ENCODE assay signal across 30 cellular contexts in the genomic region with DNA sequence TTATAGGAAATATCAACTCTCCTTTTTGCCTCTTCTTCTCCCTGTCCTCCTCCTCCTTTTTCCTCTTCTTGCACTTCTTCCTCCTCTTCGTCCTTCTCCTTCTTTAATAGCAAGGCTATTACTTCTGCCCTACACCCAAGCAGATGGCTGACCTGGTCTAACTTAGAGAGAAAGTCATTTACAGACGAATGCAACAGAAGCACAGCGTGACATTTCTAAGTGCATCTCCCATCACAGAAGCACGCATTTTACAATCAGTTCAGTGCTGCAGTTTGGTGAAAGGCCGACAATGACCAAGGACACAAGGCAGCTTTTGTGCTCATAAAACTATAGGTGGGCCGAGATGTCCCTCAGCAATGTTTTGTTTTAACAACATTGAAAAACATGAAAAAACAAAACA.
"Had no signal": no experiment of that assay in that cellular context is flagged by ENCODE, and none has a peak within 500 bp of the region (broad histone marks: within the 10 kb centered on the region; RNA-seq: fewer than 3 reads in every experiment).

No MANE protein-coding gene starts in this region.

- H3K4me3 ChIP-seq: adrenal gland, body of pancreas, coronary artery, dorsolateral prefrontal cortex, esophagus muscularis mucosa, gastrocnemius medialis, heart right ventricle had no signal

- H3K36me3 Mint-ChIP-seq: activated CD4-positive, alpha-beta memory T cell treated with anti-CD3 and anti-CD28 coated beads for 36 hours; activated CD8-positive, alpha-beta memory T cell treated with anti-CD3 and anti-CD28 coated beads, Interleukin-2, amount 10 ng/mL, durations not matched to agents 7 days and 5 days; activated naive CD4-positive, alpha-beta T cell treated with anti-CD3 and anti-CD28 coated beads, Interleukin-2, amount 50 U/mL, for 24 hours; activated naive CD8-positive, alpha-beta T cell treated with anti-CD3 and anti-CD28 coated beads for 36 hours had no signal

- DNase-seq: activated CD4-positive, alpha-beta memory T cell treated with anti-CD3 and anti-CD28 coated beads for 36 hours; activated CD4-positive, alpha-beta T cell treated with anti-CD3 and anti-CD28 coated beads for 1 hour; activated CD4-positive, alpha-beta T cell treated with anti-CD3 and anti-CD28 coated beads for 48 hours; activated CD8-positive, alpha-beta memory T cell treated with anti-CD3 and anti-CD28 coated beads, Interleukin-2, amount 10 ng/mL, durations not matched to agents 7 days and 5 days; activated CD8-positive, alpha-beta memory T cell treated with anti-CD3 and anti-CD28 coated beads, Interleukin-2, amount 50 U/mL, for 4 hours; activated CD8-positive, alpha-beta T cell treated with anti-CD3 and anti-CD28 coated beads, Interleukin-2, amount 10 ng/mL, durations not matched to agents 7 days and 5 days; activated effector memory CD4-positive, alpha-beta T cell treated with anti-CD3 and anti-CD28 coated beads, Interleukin-2, amount 50 U/mL, for 16 hours; activated naive CD4-positive, alpha-beta T cell treated with anti-CD3 and anti-CD28 coated beads for 36 hours; activated naive CD8-positive, alpha-beta T cell treated with anti-CD3 and anti-CD28 coated beads for 36 hours; activated naive CD8-positive, alpha-beta T cell treated with anti-CD3 and anti-CD28 coated beads, Interleukin-2, amount 50 U/mL, for 24 hours; activated T-cell treated with anti-CD3 and anti-CD28 coated beads, Interleukin-2, amount 50 U/mL, for 1 hour; activated T-cell treated with anti-CD3 and anti-CD28 coated beads, Interleukin-2, amount 50 U/mL, for 48 hours; adrenal gland; amygdala; aorta; body of pancreas; cerebellar nuclear complex; dorsolateral prefrontal cortex; effector memory CD4-positive, alpha-beta T cell; endodermal cell; foreskin keratinocyte; gastrocnemius medialis; heart right ventricle; T-helper 2 cell had no signal

- H3K27me3 Mint-ChIP-seq: activated CD8-positive, alpha-beta memory T cell treated with anti-CD3 and anti-CD28 coated beads, Interleukin-2, amount 10 ng/mL, durations not matched to agents 7 days and 5 days; activated naive CD8-positive, alpha-beta T cell treated with anti-CD3 and anti-CD28 coated beads, Interleukin-2, amount 50 U/mL, for 24 hours; dendritic cell treated with granulocyte-macrophage colony-stimulating factor and Interleukin-4, amounts not matched to agents 40 ng/mL and 50 ng/mL, for 4 days had no signal

- H3K4me1 ChIP-seq: adrenal gland, body of pancreas, foreskin keratinocyte, gastrocnemius medialis, heart right ventricle had no signal

- ATAC-seq: activated CD8-positive, alpha-beta memory T cell treated with anti-CD3 and anti-CD28 coated beads, Interleukin-2, amount 10 ng/mL, durations not matched to agents 7 days and 5 days; activated CD8-positive, alpha-beta T cell treated with anti-CD3 and anti-CD28 coated beads, Interleukin-2, amount 10 ng/mL, durations not matched to agents 7 days and 5 days; activated naive CD8-positive, alpha-beta T cell treated with anti-CD3 and anti-CD28 coated beads, Interleukin-2, amount 50 U/mL, for 24 hours; body of pancreas; foreskin keratinocyte; gastrocnemius medialis; heart right ventricle had no signal

- H3K4me1 Mint-ChIP-seq: activated CD8-positive, alpha-beta memory T cell treated with anti-CD3 and anti-CD28 coated beads, Interleukin-2, amount 10 ng/mL, durations not matched to agents 7 days and 5 days; activated naive CD4-positive, alpha-beta T cell treated with anti-CD3 and anti-CD28 coated beads, Interleukin-2, amount 50 U/mL, for 24 hours; activated naive CD8-positive, alpha-beta T cell treated with anti-CD3 and anti-CD28 coated beads for 36 hours; activated naive CD8-positive, alpha-beta T cell treated with anti-CD3 and anti-CD28 coated beads, Interleukin-2, amount 50 U/mL, for 24 hours; endodermal cell had no signal

- H3K4me3 Mint-ChIP-seq: activated CD4-positive, alpha-beta memory T cell treated with anti-CD3 and anti-CD28 coated beads for 36 hours; activated CD8-positive, alpha-beta memory T cell treated with anti-CD3 and anti-CD28 coated beads, Interleukin-2, amount 10 ng/mL, durations not matched to agents 7 days and 5 days; activated CD8-positive, alpha-beta T cell treated with anti-CD3 and anti-CD28 coated beads, Interleukin-2, amount 10 ng/mL, durations not matched to agents 7 days and 5 days; activated naive CD4-positive, alpha-beta T cell treated with anti-CD3 and anti-CD28 coated beads for 36 hours; activated naive CD4-positive, alpha-beta T cell treated with anti-CD3 and anti-CD28 coated beads, Interleukin-2, amount 50 U/mL, for 24 hours; activated naive CD8-positive, alpha-beta T cell treated with anti-CD3 and anti-CD28 coated beads for 36 hours; activated naive CD8-positive, alpha-beta T cell treated with anti-CD3 and anti-CD28 coated beads, Interleukin-2, amount 50 U/mL, for 24 hours; activated T-helper 1 cell treated with anti-CD3 and anti-CD28 coated beads, Interleukin-12 subunit alpha, Interleukin-12 subunit beta, Interleukin-2, Interleukin-4 antibody, amounts not matched to agents 30 ng/mL and 10 ng/mL and 1 ng/mL, durations not matched to agents 14 hours and 24 hours and 36 hours; dendritic cell treated with granulocyte-macrophage colony-stimulating factor and Interleukin-4, amounts not matched to agents 40 ng/mL and 50 ng/mL, for 4 days; endodermal cell had no signal

- H3K27ac Mint-ChIP-seq: activated CD4-positive, alpha-beta memory T cell treated with anti-CD3 and anti-CD28 coated beads for 36 hours; activated CD8-positive, alpha-beta memory T cell treated with anti-CD3 and anti-CD28 coated beads, Interleukin-2, amount 10 ng/mL, durations not matched to agents 7 days and 5 days; activated CD8-positive, alpha-beta T cell treated with anti-CD3 and anti-CD28 coated beads, Interleukin-2, amount 10 ng/mL, durations not matched to agents 7 days and 5 days; activated naive CD4-positive, alpha-beta T cell treated with anti-CD3 and anti-CD28 coated beads for 36 hours; activated naive CD4-positive, alpha-beta T cell treated with anti-CD3 and anti-CD28 coated beads, Interleukin-2, amount 50 U/mL, for 24 hours; activated naive CD8-positive, alpha-beta T cell treated with anti-CD3 and anti-CD28 coated beads for 36 hours; activated naive CD8-positive, alpha-beta T cell treated with anti-CD3 and anti-CD28 coated beads, Interleukin-2, amount 50 U/mL, for 24 hours; activated T-helper 1 cell treated with anti-CD3 and anti-CD28 coated beads, Interleukin-12 subunit alpha, Interleukin-12 subunit beta, Interleukin-2, Interleukin-4 antibody, amounts not matched to agents 30 ng/mL and 10 ng/mL and 1 ng/mL, durations not matched to agents 14 hours and 24 hours and 36 hours; activated T-helper 2 cell treated with anti-CD3 and anti-CD28 coated beads, Interferon-gamma antibody, Interleukin-2, Interleukin-4, amounts not matched to agents 10 μg/mL and 5 μg/mL and 100 μg/mL, durations not matched to agents 14 hours and 24 hours and 36 hours; dendritic cell treated with granulocyte-macrophage colony-stimulating factor and Interleukin-4, amounts not matched to agents 40 ng/mL and 50 ng/mL, for 4 days; endodermal cell had no signal

- H3K9me3 Mint-ChIP-seq: activated CD4-positive, alpha-beta memory T cell treated with anti-CD3 and anti-CD28 coated beads for 36 hours; activated naive CD4-positive, alpha-beta T cell treated with anti-CD3 and anti-CD28 coated beads for 36 hours; activated naive CD4-positive, alpha-beta T cell treated with anti-CD3 and anti-CD28 coated beads, Interleukin-2, amount 50 U/mL, for 24 hours; activated naive CD8-positive, alpha-beta T cell treated with anti-CD3 and anti-CD28 coated beads for 36 hours; activated naive CD8-positive, alpha-beta T cell treated with anti-CD3 and anti-CD28 coated beads, Interleukin-2, amount 50 U/mL, for 24 hours; activated T-helper 1 cell treated with anti-CD3 and anti-CD28 coated beads, Interleukin-12 subunit alpha, Interleukin-12 subunit beta, Interleukin-2, Interleukin-4 antibody, amounts not matched to agents 30 ng/mL and 10 ng/mL and 1 ng/mL, durations not matched to agents 14 hours and 24 hours and 36 hours; activated T-helper 2 cell treated with anti-CD3 and anti-CD28 coated beads, Interferon-gamma antibody, Interleukin-2, Interleukin-4, amounts not matched to agents 10 μg/mL and 5 μg/mL and 100 μg/mL, durations not matched to agents 14 hours and 24 hours and 36 hours; dendritic cell treated with granulocyte-macrophage colony-stimulating factor and Interleukin-4, amounts not matched to agents 40 ng/mL and 50 ng/mL, for 4 days; endodermal cell had no signal

- H3K27me3 ChIP-seq: adrenal gland, body of pancreas, dorsolateral prefrontal cortex, esophagus muscularis mucosa, foreskin keratinocyte, gastrocnemius medialis, heart right ventricle had no signal

- H3K36me3 ChIP-seq: adrenal gland, esophagus muscularis mucosa, gastrocnemius medialis, heart right ventricle had no signal

- H3K9me3 ChIP-seq: adrenal gland, body of pancreas, esophagus muscularis mucosa, gastrocnemius medialis had no signal
